Comparison of ENCODE assay signal across 18 cellular contexts in the genomic region with DNA sequence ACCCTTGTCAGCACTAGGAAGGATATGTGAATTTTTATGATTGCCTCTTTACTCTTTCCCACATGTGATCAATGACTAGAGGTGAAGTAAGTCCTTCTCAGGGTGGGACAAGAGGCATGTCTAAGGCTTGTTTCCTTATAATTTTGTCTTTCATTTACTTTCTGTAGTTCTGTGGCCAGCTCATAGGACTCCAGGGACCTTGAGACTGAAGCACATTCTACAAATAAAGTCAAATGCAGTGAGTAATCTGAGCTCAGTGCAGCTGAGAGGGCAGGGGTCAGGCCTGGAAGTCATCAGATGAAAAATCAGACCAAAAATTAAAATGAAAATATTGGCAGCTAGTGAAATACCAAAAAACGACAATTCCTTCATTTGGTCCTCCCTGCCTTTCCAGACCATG.
DNase-seq lines count a peak whose midpoint lies in the region; ATAC-seq and TF ChIP-seq lines count a peak whose summit lies in the region.
"Had no signal": no experiment of that assay in that cellular context is flagged by ENCODE, and none has a peak within 500 bp of the region (broad histone marks: within the 10 kb centered on the region; RNA-seq: fewer than 3 reads in every experiment).

No MANE protein-coding gene starts in this region.

- H3K27me3 ChIP-seq in ACC112 (ENCODE audit: insufficient read depth, low read length) (no peaks in the 10 kb centered on the region), esophagus muscularis mucosa (no peaks in the 10 kb centered on the region), gastrocnemius medialis (no peaks in the 10 kb centered on the region)
- H3K27me3 ChIP-seq: testis had no signal

- no peaks in the 10 kb centered on the region for H3K9me3 ChIP-seq in esophagus muscularis mucosa
- H3K9me3 ChIP-seq in gastrocnemius medialis: no peaks in the 10 kb centered on the region
- H3K9me3 ChIP-seq: testis had no signal

- WGBS in esophagus muscularis mucosa: 74% methylated on average over 1 of the region's 1 CpG

- intact Hi-C loops in esophagus muscularis mucosa (cut with DNase I): loop anchor here (5.0 kb wide), 1 partner anchor 159 kb away; no protein-coding TSS in a partner anchor
- intact Hi-C loops in left ventricle myocardium superior (cut with micrococcal nuclease): no loop called here
- intact Hi-C loops in gastrocnemius medialis (cut with DNase I; ENCODE audit: low total_unique reads): no loop called here

- TF ChIP-seq POLR2A in esophagus muscularis mucosa (IDR thresholded peaks at IDR 0.05; ENCODE audit: low read depth) (no peak), gastrocnemius medialis (IDR thresholded peaks at IDR 0.05) (no peak)

- ATAC-seq in left ventricle myocardium superior: peak; percentile 89
- ATAC-seq in gastrocnemius medialis: peak in 1 of 2 donors; percentile 63
- no peak for ATAC-seq in HG03439 (IDR thresholded peaks at IDR 0.05; ENCODE audit: unreplicated experiment)
- ATAC-seq: activated CD8-positive, alpha-beta T cell treated with anti-CD3 and anti-CD28 coated beads for 36 hours had no signal

- peak overlapping the region; percentile 42 for H2AFZ ChIP-seq in ACC112 (ENCODE audit: low read length, unreplicated experiment)

- H3K36me3 ChIP-seq in ACC112 (ENCODE audit: insufficient read depth, low read length): no peaks in the 10 kb centered on the region
- no peaks in the 10 kb centered on the region for H3K36me3 ChIP-seq in esophagus muscularis mucosa
- no peaks in the 10 kb centered on the region for H3K36me3 ChIP-seq in gastrocnemius medialis

- DNase-seq in esophagus muscularis mucosa (ENCODE audit: extremely low spot score) (no peak), left ventricle myocardium superior (peak; percentile 34), gastrocnemius medialis (peak in 1 of 2 donors; percentile 24), AML-193 (lab: John Stamatoyannopoulos, UW) (no peak), cerebellar cortex (ENCODE audit: low spot score) (no peak), NCI-H1092 treated with DMSO at 0.1 percent for 48 hours (lab: John Stamatoyannopoulos, UW) (no peak)
- DNase-seq: activated CD8-positive, alpha-beta T cell treated with anti-CD3 and anti-CD28 coated beads for 36 hours; activated naive CD4-positive, alpha-beta T cell treated with anti-CD3 and anti-CD28 coated beads, Interleukin-2, amount 50 U/mL, for 16 hours; activated T-cell treated with anti-CD3 and anti-CD28 coated beads, Interleukin-2, amount 50 U/mL, for 24 hours; hippocampal formation; NCI-H1417 treated with DMSO at 0.1 percent for 48 hours; NCI-H2171; small intestine; stimulated activated CD4-positive, alpha-beta T cell treated with anti-CD3 and anti-CD28 coated beads, Interleukin-4, amount 100 ng/mL, for 1 hour; T-helper 2 cell; testis had no signal

- H3K4me3 ChIP-seq in ACC112 (ENCODE audit: low read depth, low read length): peak overlapping the region; percentile 56; the same call in 1 of the 2 replicates
- no peak overlapping the region for H3K4me3 ChIP-seq in esophagus muscularis mucosa
- no peak overlapping the region for H3K4me3 ChIP-seq in gastrocnemius medialis
- H3K4me3 ChIP-seq: testis had no signal

- H3K27ac ChIP-seq in ACC112 (ENCODE audit: low read depth, low read length) (peak overlapping the region; percentile 92), esophagus muscularis mucosa (replicated peaks in 1 of 4) (peak overlapping the region; percentile 16 to 51 (median 28)), gastrocnemius medialis (peak overlapping the region in 3 of 4 donors; percentile 23 to 59 (median 56))
- H3K27ac ChIP-seq: testis had no signal

- H3K4me1 ChIP-seq in ACC112 (ENCODE audit: control insufficient read depth, insufficient read depth, low read length, unreplicated experiment) (peaks cover 48% of the 10 kb centered on the region), esophagus muscularis mucosa (peaks cover 7 to 34% (median 28%) of the 10 kb centered on the region in 4 donors), gastrocnemius medialis (peaks cover 0 to 2% of the 10 kb centered on the region in 2 donors)
- H3K4me1 ChIP-seq: testis had no signal

- H3K79me2 ChIP-seq in ACC112 (ENCODE audit: control insufficient read depth, insufficient read depth, low read length, unreplicated experiment): no peaks in the 10 kb centered on the region

- no peak for TF ChIP-seq EP300 in esophagus muscularis mucosa (IDR thresholded peaks at IDR 0.05)

- no peak for TF ChIP-seq CTCF in esophagus muscularis mucosa (IDR thresholded peaks at IDR 0.05)
- no peak for TF ChIP-seq CTCF in gastrocnemius medialis (IDR thresholded peaks at IDR 0.05 in 4 of 5, conservative IDR thresholded peaks at IDR 0.05 in 1 of 5)

- in situ Hi-C loops in gastrocnemius medialis (cut with MboI; ENCODE audit: low sequenced_read_pairs in 4 of 4): loop anchor here in 1 of 4 donors (25.0 kb wide), 1 partner anchor 431 kb away; the partner anchor contains the start of gene THBS1

Comparison
In these comparisons a context has a peak if more than half of its experiments do, and no peak if none do; other contexts are left out.
1. H3K27ac ChIP-seq: peak in every context shown above with its lines; median percentile 92 in ACC112; 56 in gastrocnemius medialis; 28 in esophagus muscularis mucosa.